Comparison of ENCODE assay signal across 12 cellular contexts in genomic region chr4:2083826-2084160, GRCh38. TPM values are rescaled to one million over a fixed set of nuclear protein-coding genes. Genes with fewer than 3 reads are reported as not detected.
"Had no signal": no experiment of that assay in that cellular context is flagged by ENCODE, and none has a peak within 500 bp of the region (broad histone marks: within the 10 kb centered on the region; RNA-seq: fewer than 3 reads in every experiment).

No MANE protein-coding gene starts in this region.

- H3K4me3 Mint-ChIP-seq: dendritic cell treated with granulocyte-macrophage colony-stimulating factor and Interleukin-4, amounts not matched to agents 40 ng/mL and 50 ng/mL, for 4 days; effector memory CD8-positive, alpha-beta T cell; immature natural killer cell; nephron progenitor cell had no signal

- DNase-seq: activated CD4-positive, CD25-positive, alpha-beta regulatory T cell; activated naive CD4-positive, alpha-beta T cell treated with Interleukin-2 at 50 U/mL for 16 hours; effector memory CD8-positive, alpha-beta T cell; immature natural killer cell; left colon; nephron progenitor cell; retina; small intestine; T-helper 2 cell; trophoblast cell had no signal

- H3K9me3 ChIP-seq: pancreas had no signal

- H3K27me3 ChIP-seq: pancreas had no signal

- H3K27ac ChIP-seq: pancreas had no signal

- H3K4me3 ChIP-seq: pancreas had no signal

- ATAC-seq: effector memory CD8-positive, alpha-beta T cell; left colon; pancreas had no signal

- H3K27ac Mint-ChIP-seq: dendritic cell treated with granulocyte-macrophage colony-stimulating factor and Interleukin-4, amounts not matched to agents 40 ng/mL and 50 ng/mL, for 4 days; effector memory CD8-positive, alpha-beta T cell had no signal

- H3K4me1 Mint-ChIP-seq: immature natural killer cell, nephron progenitor cell had no signal

- H3K9me3 Mint-ChIP-seq: dendritic cell treated with granulocyte-macrophage colony-stimulating factor and Interleukin-4, amounts not matched to agents 40 ng/mL and 50 ng/mL, for 4 days; effector memory CD8-positive, alpha-beta T cell; immature natural killer cell had no signal

- H3K36me3 ChIP-seq: pancreas had no signal

RNA-seq across cellular contexts. Expression of gene NAT8L, which starts 24.7 kb away (rescaled TPM):
- polyA plus RNA-seq: immature natural killer cell had no signal
